ENCODE assay signal across 1 cellular context in genomic region chr1:35192056-35192852, GRCh38.
TF ChIP-seq lines count a peak whose summit lies in the region.

No MANE protein-coding gene starts in this region.

TF ChIP-seq in K562, 482 proteins besides CTCF, POLR2A, EP300 and RAD21 (continued from another document and continues in another):
- TF ChIP-seq USF1 (CRISPR knock-in tag; IDR thresholded peaks at IDR 0.05) (no peak), ZNF134 (CRISPR knock-in tag; conservative IDR thresholded peaks at IDR 0.05) (no peak), ZNF444 (CRISPR knock-in tag; IDR thresholded peaks at IDR 0.05) (no peak), ZNF124 (CRISPR knock-in tag; IDR thresholded peaks at IDR 0.05) (no peak), NFE2 (IDR thresholded peaks at IDR 0.05; ENCODE audit: low read depth) (no peak), NFE2L1 (tag; IDR thresholded peaks at IDR 0.05; ENCODE audit: borderline replicate concordance, low read depth) (no peak), RBM34 (IDR thresholded peaks at IDR 0.05; ENCODE audit: borderline replicate concordance, insufficient read depth, low read length) (0 out of 2 replicates have a peak, but pooled peaks have one; percentile 19), ATF2 (CRISPR knock-in tag; IDR thresholded peaks at IDR 0.05) (no peak), FOXM1 (IDR thresholded peaks at IDR 0.05; ENCODE audit: low read depth) (no peak), FOXM1 (CRISPR knock-in tag; IDR thresholded peaks at IDR 0.05; ENCODE audit: low read depth) (no peak; the same call in 1 of the 2 replicates), E2F3 (CRISPR knock-in tag; IDR thresholded peaks at IDR 0.05) (no peak; the same call in 1 of the 2 replicates), SRSF7 (optimal IDR thresholded peaks at IDR 0.05; ENCODE audit: low read depth, low read length) (no peak), UBTF (IDR thresholded peaks at IDR 0.05; ENCODE audit: borderline replicate concordance in 1 of 2, low read depth in 2 of 2, low read length in 2 of 2) (no peak), POLR2B (IDR thresholded peaks at IDR 0.05; ENCODE audit: low read depth, partially characterized antibody) (no peak), ZBTB33 (CRISPR knock-in tag; IDR thresholded peaks at IDR 0.05) (no peak), TAF9B (IDR thresholded peaks at IDR 0.05; ENCODE audit: partially characterized antibody) (no peak), COPS2 (conservative IDR thresholded peaks at IDR 0.05) (no peak), CREM (IDR thresholded peaks at IDR 0.05; ENCODE audit: low read depth) (peak; percentile 84), ETV1 (tag; conservative IDR thresholded peaks at IDR 0.05; ENCODE audit: low read depth) (no peak), MCM2 (IDR thresholded peaks at IDR 0.05; ENCODE audit: low read depth) (no peak), KDM2B (CRISPR knock-in tag; IDR thresholded peaks at IDR 0.05) (no peak), TBL1XR1 (IDR thresholded peaks at IDR 0.05; ENCODE audit: low read length in 2 of 2) (peak in 1 of 2 experiments; percentile 22; a peak in 1 of 4 replicates), ZBTB8A (IDR thresholded peaks at IDR 0.05; ENCODE audit: partially characterized antibody) (no peak), HCFC1 (IDR thresholded peaks at IDR 0.05; ENCODE audit: low read depth, low read length) (peak; percentile 68), SMARCC2 (IDR thresholded peaks at IDR 0.05; ENCODE audit: low read depth) (no peak), MAFK (IDR thresholded peaks at IDR 0.05; ENCODE audit: low read length) (no peak), POLR3G (IDR thresholded peaks at IDR 0.05; ENCODE audit: extremely low read depth, insufficient read length, insufficient replicate concordance) (no peak), STAT5B (CRISPR knock-in tag; IDR thresholded peaks at IDR 0.05) (no peak), ZNF561 (CRISPR knock-in tag; conservative IDR thresholded peaks at IDR 0.05) (no peak), L3MBTL2 (IDR thresholded peaks at IDR 0.05) (peak; percentile 35; the same call in 1 of the 2 replicates), ZBTB2 (IDR thresholded peaks at IDR 0.05) (no peak), ZNF239 (CRISPR knock-in tag; IDR thresholded peaks at IDR 0.05) (no peak), BRCA1 (IDR thresholded peaks at IDR 0.05) (no peak), BRCA1 (CRISPR knock-in tag; IDR thresholded peaks at IDR 0.05) (0 out of 2 replicates have a peak, but pooled peaks have one; percentile 4), CREB1 (IDR thresholded peaks at IDR 0.05) (no peak; the same call in 1 of the 2 replicates), CREB1 (CRISPR knock-in tag; IDR thresholded peaks at IDR 0.05) (no peak; the same call in 1 of the 2 replicates), MYNN (IDR thresholded peaks at IDR 0.05) (no peak), MYNN (CRISPR knock-in tag; IDR thresholded peaks at IDR 0.05) (no peak), BCL6 (CRISPR knock-in tag; IDR thresholded peaks at IDR 0.05) (no peak), ZNF518B (CRISPR knock-in tag; IDR thresholded peaks at IDR 0.05) (no peak), MCM3 (IDR thresholded peaks at IDR 0.05) (no peak), ZBTB12 (CRISPR knock-in tag; IDR thresholded peaks at IDR 0.05) (no peak), BCOR (IDR thresholded peaks at IDR 0.05) (no peak), MTF1 (CRISPR knock-in tag; IDR thresholded peaks at IDR 0.05; ENCODE audit: borderline replicate concordance) (no peak), BRF1 (IDR thresholded peaks at IDR 0.05; ENCODE audit: borderline replicate concordance, extremely low read depth, insufficient read length) (no peak), STAT5A (IDR thresholded peaks at IDR 0.05; ENCODE audit: borderline replicate concordance, low read length) (no peak), CBFB (CRISPR knock-in tag; IDR thresholded peaks at IDR 0.05) (no peak), ZNF449 (CRISPR knock-in tag; IDR thresholded peaks at IDR 0.05) (no peak), HDAC3 (IDR thresholded peaks at IDR 0.05; ENCODE audit: borderline replicate concordance, partially characterized antibody) (no peak), OTX1 (CRISPR knock-in tag; IDR thresholded peaks at IDR 0.05) (no peak; the same call in 1 of the 2 replicates), PHB (CRISPR knock-in tag; IDR thresholded peaks at IDR 0.05) (no peak), TSHZ1 (CRISPR knock-in tag; IDR thresholded peaks at IDR 0.05) (no peak), ESRRB (CRISPR knock-in tag; IDR thresholded peaks at IDR 0.05; ENCODE audit: borderline replicate concordance) (no peak)
